ENCODE assay signal across 22 cellular contexts in genomic region chr18:79568543-79569205, GRCh38.
DNase-seq lines count a peak whose midpoint lies in the region; ATAC-seq and TF ChIP-seq lines count a peak whose summit lies in the region.
"Had no signal": no experiment of that assay in that cellular context is flagged by ENCODE, and none has a peak within 500 bp of the region (broad histone marks: within the 10 kb centered on the region; RNA-seq: fewer than 3 reads in every experiment).

No MANE protein-coding gene starts in this region.

- H2BK12ac ChIP-seq in mesenchymal stem cell (ENCODE audit: low read length in 2 of 2), result no peak overlapping the region

- no peaks in the 10 kb centered on the region for H3K27me3 ChIP-seq in SJCRH30
- H3K27me3 ChIP-seq in mesenchymal stem cell (ENCODE audit: control insufficient read depth in 1 of 2, insufficient read depth in 1 of 2, low read length in 2 of 2), result peaks cover 0 to 9% of the 10 kb centered on the region in 2 experiments
- H3K27me3 ChIP-seq: adrenal gland, Peyer's patch, right atrium auricular region had no signal

- no peak overlapping the region for H4K8ac ChIP-seq in mesenchymal stem cell (ENCODE audit: low read length)

- H3K27me3 Mint-ChIP-seq in HFFc6 (ENCODE audit: insufficient read depth), result peaks cover 5% of the 10 kb centered on the region
- peaks cover 14% of the 10 kb centered on the region for H3K27me3 Mint-ChIP-seq in progenitor cell of endocrine pancreas
- H3K27me3 Mint-ChIP-seq: CD4-positive, alpha-beta T cell; IgD-negative memory B cell had no signal

- H3K4ac ChIP-seq in mesenchymal stem cell (ENCODE audit: low read depth in 1 of 2, low read length in 2 of 2), result no peak overlapping the region

- 0 out of 2 replicates have a peak overlapping the region, but pooled peaks have one; percentile 85 for H3K27ac Mint-ChIP-seq in HFFc6
- no peak overlapping the region for H3K27ac Mint-ChIP-seq in progenitor cell of endocrine pancreas
- H3K27ac Mint-ChIP-seq: activated CD4-positive, alpha-beta memory T cell treated with anti-CD3 and anti-CD28 coated beads for 36 hours; CD4-positive, alpha-beta T cell; dendritic cell treated with granulocyte-macrophage colony-stimulating factor and Interleukin-4, amounts not matched to agents 40 ng/mL and 50 ng/mL, for 4 days; IgD-negative memory B cell had no signal

- H3K4me3 Mint-ChIP-seq in HFFc6 (no peak overlapping the region), progenitor cell of endocrine pancreas (ENCODE audit: low read depth) (no peak overlapping the region)
- H3K4me3 Mint-ChIP-seq: activated CD4-positive, alpha-beta memory T cell treated with anti-CD3 and anti-CD28 coated beads for 36 hours; CD4-positive, alpha-beta T cell; dendritic cell treated with granulocyte-macrophage colony-stimulating factor and Interleukin-4, amounts not matched to agents 40 ng/mL and 50 ng/mL, for 4 days; H9; IgD-negative memory B cell had no signal

- no peak for DNase-seq in HFFc6
- DNase-seq in SJCRH30, result no peak
- DNase-seq in mesenchymal stem cell, result no peak
- peak; percentile 33 for DNase-seq in sciatic nerve (ENCODE audit: low spot score)
- no peak for DNase-seq in occipital lobe (lab: John Stamatoyannopoulos, UW)
- no peak for DNase-seq in progenitor cell of endocrine pancreas (ENCODE audit: low spot score, unreplicated experiment)
- no peak for DNase-seq in NCI-H526 treated with DMSO at 0.1 percent for 48 hours (lab: John Stamatoyannopoulos, UW)
- DNase-seq: activated CD4-positive, alpha-beta memory T cell treated with anti-CD3 and anti-CD28 coated beads for 36 hours; activated CD4-positive, CD25-positive, alpha-beta regulatory T cell; activated gamma-delta T cell treated with Interleukin-2 at 50 U/mL for 16 hours; activated T-cell treated with anti-CD3 and anti-CD28 coated beads for 4 hours; CD4-positive, alpha-beta T cell; H9; NCI-H1105 treated with DMSO at 0.1 percent for 48 hours; NCI-H510A; T-helper 9 cell had no signal

- H2BK120ac ChIP-seq in mesenchymal stem cell (ENCODE audit: low read depth, low read length), result no peak overlapping the region

- TF ChIP-seq CTCF in HFFc6 (IDR thresholded peaks at IDR 0.05), result no peak
- no peak for TF ChIP-seq CTCF in progenitor cell of endocrine pancreas (IDR thresholded peaks at IDR 0.05; ENCODE audit: unreplicated experiment)

- H3K9me3 ChIP-seq in SJCRH30 (replicated peaks) (peaks cover 6% of the 10 kb centered on the region; the same call in 1 of the 2 replicates), mesenchymal stem cell (ENCODE audit: control insufficient read depth, low read length) (peaks cover 21% of the 10 kb centered on the region)

- H2AFZ ChIP-seq in mesenchymal stem cell (ENCODE audit: low read depth, low read length), result no peak overlapping the region

- no peak overlapping the region for H3K9ac ChIP-seq in mesenchymal stem cell (ENCODE audit: low read length)

- no peak overlapping the region for H4K91ac ChIP-seq in mesenchymal stem cell (ENCODE audit: low read length)

- H3K4me2 ChIP-seq in mesenchymal stem cell (ENCODE audit: low read length, poor library complexity, severe bottlenecking), result no peak overlapping the region

- peak overlapping the region; percentile 72 for H2AK5ac ChIP-seq in mesenchymal stem cell (ENCODE audit: low read length, severe bottlenecking)

- H3K79me1 ChIP-seq in mesenchymal stem cell (replicated peaks; ENCODE audit: low read length, poor library complexity, severe bottlenecking), result no peaks in the 10 kb centered on the region

- H3K9me3 Mint-ChIP-seq in HFFc6, result peaks cover 27% of the 10 kb centered on the region
- H3K9me3 Mint-ChIP-seq in progenitor cell of endocrine pancreas (ENCODE audit: low read depth), result peaks cover 8% of the 10 kb centered on the region

- H2BK15ac ChIP-seq in mesenchymal stem cell (ENCODE audit: low read depth, poor library complexity, severe bottlenecking), result no peak overlapping the region

- no peak for ATAC-seq in sciatic nerve
- ATAC-seq: left lobe of liver had no signal

- H3K4me1 Mint-ChIP-seq in HFFc6 (ENCODE audit: low read depth), result peaks cover 22% of the 10 kb centered on the region
- peaks cover 9% of the 10 kb centered on the region for H3K4me1 Mint-ChIP-seq in progenitor cell of endocrine pancreas (ENCODE audit: low read depth)

- H3K4me3 ChIP-seq in SJCRH30 (no peak overlapping the region), mesenchymal stem cell (ENCODE audit: insufficient read depth in 1 of 2, low read depth in 1 of 2, low read length in 2 of 2) (no peak overlapping the region)
- H3K4me3 ChIP-seq: adrenal gland, Peyer's patch, right atrium auricular region had no signal

- H2BK5ac ChIP-seq in mesenchymal stem cell (ENCODE audit: low read depth, low read length, poor library complexity, severe bottlenecking), result no peak overlapping the region

- no peak overlapping the region for H3K18ac ChIP-seq in mesenchymal stem cell (ENCODE audit: low read depth in 1 of 2, low read length in 2 of 2)

- H3K4me1 ChIP-seq in SJCRH30 (peaks cover 43% of the 10 kb centered on the region), mesenchymal stem cell (ENCODE audit: control insufficient read depth, insufficient read depth, low read depth, low read length) (peaks cover 32% of the 10 kb centered on the region)
- H3K4me1 ChIP-seq: adrenal gland, Peyer's patch had no signal

- WGBS in mesenchymal stem cell, result 92% methylated on average over 13 of the region's 13 CpGs

- H3K23ac ChIP-seq in mesenchymal stem cell (ENCODE audit: low read length in 2 of 2), result no peak overlapping the region

- H3K14ac ChIP-seq in mesenchymal stem cell (ENCODE audit: low read length in 2 of 2), result no peak overlapping the region

- H3K36me3 Mint-ChIP-seq in HFFc6 (ENCODE audit: low read depth) (peaks cover 19% of the 10 kb centered on the region), progenitor cell of endocrine pancreas (ENCODE audit: insufficient read depth) (no peaks in the 10 kb centered on the region)
- H3K36me3 Mint-ChIP-seq: IgD-negative memory B cell had no signal

- peak overlapping the region; percentile 93 for H3K27ac ChIP-seq in SJCRH30
- H3K27ac ChIP-seq in mesenchymal stem cell (ENCODE audit: low read length, poor library complexity, severe bottlenecking), result no peak overlapping the region
- H3K27ac ChIP-seq: adrenal gland, Peyer's patch had no signal

- no peaks in the 10 kb centered on the region for H3K36me3 ChIP-seq in SJCRH30
- peaks cover 0 to 2% of the 10 kb centered on the region in 2 experiments for H3K36me3 ChIP-seq in mesenchymal stem cell (ENCODE audit: control insufficient read depth in 1 of 2, insufficient read depth in 2 of 2, low read depth in 1 of 2, low read length in 2 of 2)
- H3K36me3 ChIP-seq: adrenal gland, Peyer's patch, right atrium auricular region had no signal

- intact Hi-C loops in sciatic nerve (cut with DNase I), result no loop called here
